Comparison of ENCODE assay signal across 1 cellular context in the genomic region with DNA sequence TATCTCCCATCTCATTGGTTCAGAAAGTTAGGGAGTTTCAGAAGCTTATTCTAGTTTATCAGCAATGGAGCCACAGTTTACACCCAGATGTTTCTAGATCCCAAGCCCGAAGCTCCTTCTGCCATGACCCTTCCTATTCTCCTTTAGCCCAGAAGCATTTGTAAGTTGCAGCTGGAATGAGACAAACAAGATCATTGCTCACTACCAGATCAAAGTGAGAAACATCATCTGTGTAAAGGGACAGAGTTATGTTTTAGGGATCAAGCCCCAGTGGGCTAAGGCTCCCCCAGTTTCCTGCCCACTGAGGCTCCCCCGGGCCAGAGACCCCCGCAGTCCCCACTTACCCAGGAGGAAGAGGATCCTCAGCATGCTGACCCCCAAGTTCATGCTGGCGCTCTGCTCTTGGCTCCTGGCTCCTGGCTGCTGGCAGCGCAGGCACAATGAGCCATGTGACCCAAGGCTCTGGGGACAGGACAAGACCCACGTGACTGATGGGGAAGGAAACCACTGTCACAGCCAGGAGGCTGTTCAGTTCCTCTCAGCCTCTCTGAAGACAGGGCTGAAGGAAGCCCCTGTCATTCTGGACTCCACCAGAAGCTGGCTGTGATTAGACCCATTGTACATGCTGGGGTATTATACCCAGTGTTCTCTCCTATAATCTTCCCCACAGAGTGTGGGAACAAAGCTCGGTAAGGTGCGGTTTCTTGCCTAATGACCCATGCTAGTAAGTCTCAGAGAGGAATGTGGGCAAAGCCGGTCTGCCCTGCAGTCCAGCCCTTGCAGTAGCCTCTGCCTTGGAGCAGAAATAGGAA.
TF ChIP-seq lines count a peak whose summit lies in the region.

A gene with protein sequence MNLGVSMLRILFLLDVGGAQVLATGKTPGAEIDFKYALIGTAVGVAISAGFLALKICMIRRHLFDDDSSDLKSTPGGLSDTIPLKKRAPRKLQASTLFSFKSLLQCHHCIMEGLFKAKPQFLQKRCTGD (minus strand): TSS at position 442 of the 812 bp plus-strand sequence. CDS start 55 bp downstream, at position 387.

TF ChIP-seq in K562, 482 proteins besides CTCF, POLR2A, EP300 and RAD21 (continued from another document and continues in another):
- TF ChIP-seq ZNF395 (CRISPR knock-in tag; IDR thresholded peaks at IDR 0.05) (no peak), GATAD2B (IDR thresholded peaks at IDR 0.05; ENCODE audit: borderline replicate concordance) (no peak), ZNF445 (CRISPR knock-in tag; IDR thresholded peaks at IDR 0.05; ENCODE audit: low read depth) (no peak), RBM14 (IDR thresholded peaks at IDR 0.05; ENCODE audit: borderline replicate concordance, insufficient read depth, low read depth, low read length) (no peak), BHLHE40 (IDR thresholded peaks at IDR 0.05; ENCODE audit: low read length) (peak; percentile 78), ZZZ3 (IDR thresholded peaks at IDR 0.05) (no peak), NUFIP1 (IDR thresholded peaks at IDR 0.05; ENCODE audit: partially characterized antibody) (no peak), NCOR1 (IDR thresholded peaks at IDR 0.05) (no peak), SIN3A (IDR thresholded peaks at IDR 0.05; ENCODE audit: borderline replicate concordance in 2 of 2, control insufficient read depth in 1 of 2, low read depth in 2 of 2, low read length in 2 of 2) (no peak), ZKSCAN8 (CRISPR knock-in tag; IDR thresholded peaks at IDR 0.05) (no peak), ZNF175 (CRISPR knock-in tag; IDR thresholded peaks at IDR 0.05; ENCODE audit: low read depth) (peak; percentile 55; the same call in 1 of the 2 replicates), GTF2F1 (IDR thresholded peaks at IDR 0.05; ENCODE audit: low read depth, low read length) (no peak), SOX6 (IDR thresholded peaks at IDR 0.05) (no peak), BDP1 (IDR thresholded peaks at IDR 0.05; ENCODE audit: insufficient read depth, insufficient read length) (no peak), POLR3A (IDR thresholded peaks at IDR 0.05; ENCODE audit: borderline replicate concordance, extremely low read depth, insufficient read depth, insufficient read length) (no peak), ZBTB17 (CRISPR knock-in tag; IDR thresholded peaks at IDR 0.05) (peak; percentile 45; the same call in 1 of the 2 replicates), PHF20 (IDR thresholded peaks at IDR 0.05; ENCODE audit: partially characterized antibody) (no peak), ZNF561 (CRISPR knock-in tag; conservative IDR thresholded peaks at IDR 0.05) (no peak), RUNX1 (IDR thresholded peaks at IDR 0.05; ENCODE audit: low read depth) (no peak), FOXP1 (CRISPR knock-in tag; IDR thresholded peaks at IDR 0.05) (no peak; the same call in 1 of the 2 replicates), RAD51 (IDR thresholded peaks at IDR 0.05; ENCODE audit: borderline replicate concordance, low read depth) (peak; percentile 97), PHTF2 (CRISPR knock-in tag; IDR thresholded peaks at IDR 0.05) (no peak), PHB2 (IDR thresholded peaks at IDR 0.05; ENCODE audit: low read depth) (no peak), ILK (tag; IDR thresholded peaks at IDR 0.05; ENCODE audit: borderline replicate concordance, low read depth) (no peak), REST (CRISPR knock-in tag; IDR thresholded peaks at IDR 0.05; ENCODE audit: low read depth) (peak; percentile 29; the same call in 1 of the 2 replicates), MLX (CRISPR knock-in tag; conservative IDR thresholded peaks at IDR 0.05) (no peak), ZNF431 (CRISPR knock-in tag; IDR thresholded peaks at IDR 0.05) (no peak), HDAC6 (IDR thresholded peaks at IDR 0.05; ENCODE audit: low read depth, low read length) (no peak), ZNF75A (CRISPR knock-in tag; IDR thresholded peaks at IDR 0.05) (no peak), ZFP36 (IDR thresholded peaks at IDR 0.05; ENCODE audit: low read depth, low read length, partially characterized antibody) (peak; percentile 35), FOXJ3 (CRISPR knock-in tag; IDR thresholded peaks at IDR 0.05) (no peak), TAF1 (IDR thresholded peaks at IDR 0.05; ENCODE audit: control insufficient read depth, extremely low read depth, insufficient read depth, low read length, severe bottlenecking) (no peak), NCOA2 (IDR thresholded peaks at IDR 0.05; ENCODE audit: partially characterized antibody in 2 of 2) (no peak), LARP7 (IDR thresholded peaks at IDR 0.05) (no peak), ZNF584 (CRISPR knock-in tag; IDR thresholded peaks at IDR 0.05; ENCODE audit: low read depth) (no peak), CAMTA2 (CRISPR knock-in tag; conservative IDR thresholded peaks at IDR 0.05) (no peak), ZBTB49 (CRISPR knock-in tag; IDR thresholded peaks at IDR 0.05; ENCODE audit: borderline replicate concordance) (no peak)
- TF ChIP-seq, protein P1, sequence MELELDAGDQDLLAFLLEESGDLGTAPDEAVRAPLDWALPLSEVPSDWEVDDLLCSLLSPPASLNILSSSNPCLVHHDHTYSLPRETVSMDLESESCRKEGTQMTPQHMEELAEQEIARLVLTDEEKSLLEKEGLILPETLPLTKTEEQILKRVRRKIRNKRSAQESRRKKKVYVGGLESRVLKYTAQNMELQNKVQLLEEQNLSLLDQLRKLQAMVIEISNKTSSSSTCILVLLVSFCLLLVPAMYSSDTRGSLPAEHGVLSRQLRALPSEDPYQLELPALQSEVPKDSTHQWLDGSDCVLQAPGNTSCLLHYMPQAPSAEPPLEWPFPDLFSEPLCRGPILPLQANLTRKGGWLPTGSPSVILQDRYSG (tag; conservative IDR thresholded peaks at IDR 0.05; ENCODE audit: low read depth): 0 out of 2 replicates have a peak, but pooled peaks have one; percentile 45
- TF ChIP-seq, protein P2, sequence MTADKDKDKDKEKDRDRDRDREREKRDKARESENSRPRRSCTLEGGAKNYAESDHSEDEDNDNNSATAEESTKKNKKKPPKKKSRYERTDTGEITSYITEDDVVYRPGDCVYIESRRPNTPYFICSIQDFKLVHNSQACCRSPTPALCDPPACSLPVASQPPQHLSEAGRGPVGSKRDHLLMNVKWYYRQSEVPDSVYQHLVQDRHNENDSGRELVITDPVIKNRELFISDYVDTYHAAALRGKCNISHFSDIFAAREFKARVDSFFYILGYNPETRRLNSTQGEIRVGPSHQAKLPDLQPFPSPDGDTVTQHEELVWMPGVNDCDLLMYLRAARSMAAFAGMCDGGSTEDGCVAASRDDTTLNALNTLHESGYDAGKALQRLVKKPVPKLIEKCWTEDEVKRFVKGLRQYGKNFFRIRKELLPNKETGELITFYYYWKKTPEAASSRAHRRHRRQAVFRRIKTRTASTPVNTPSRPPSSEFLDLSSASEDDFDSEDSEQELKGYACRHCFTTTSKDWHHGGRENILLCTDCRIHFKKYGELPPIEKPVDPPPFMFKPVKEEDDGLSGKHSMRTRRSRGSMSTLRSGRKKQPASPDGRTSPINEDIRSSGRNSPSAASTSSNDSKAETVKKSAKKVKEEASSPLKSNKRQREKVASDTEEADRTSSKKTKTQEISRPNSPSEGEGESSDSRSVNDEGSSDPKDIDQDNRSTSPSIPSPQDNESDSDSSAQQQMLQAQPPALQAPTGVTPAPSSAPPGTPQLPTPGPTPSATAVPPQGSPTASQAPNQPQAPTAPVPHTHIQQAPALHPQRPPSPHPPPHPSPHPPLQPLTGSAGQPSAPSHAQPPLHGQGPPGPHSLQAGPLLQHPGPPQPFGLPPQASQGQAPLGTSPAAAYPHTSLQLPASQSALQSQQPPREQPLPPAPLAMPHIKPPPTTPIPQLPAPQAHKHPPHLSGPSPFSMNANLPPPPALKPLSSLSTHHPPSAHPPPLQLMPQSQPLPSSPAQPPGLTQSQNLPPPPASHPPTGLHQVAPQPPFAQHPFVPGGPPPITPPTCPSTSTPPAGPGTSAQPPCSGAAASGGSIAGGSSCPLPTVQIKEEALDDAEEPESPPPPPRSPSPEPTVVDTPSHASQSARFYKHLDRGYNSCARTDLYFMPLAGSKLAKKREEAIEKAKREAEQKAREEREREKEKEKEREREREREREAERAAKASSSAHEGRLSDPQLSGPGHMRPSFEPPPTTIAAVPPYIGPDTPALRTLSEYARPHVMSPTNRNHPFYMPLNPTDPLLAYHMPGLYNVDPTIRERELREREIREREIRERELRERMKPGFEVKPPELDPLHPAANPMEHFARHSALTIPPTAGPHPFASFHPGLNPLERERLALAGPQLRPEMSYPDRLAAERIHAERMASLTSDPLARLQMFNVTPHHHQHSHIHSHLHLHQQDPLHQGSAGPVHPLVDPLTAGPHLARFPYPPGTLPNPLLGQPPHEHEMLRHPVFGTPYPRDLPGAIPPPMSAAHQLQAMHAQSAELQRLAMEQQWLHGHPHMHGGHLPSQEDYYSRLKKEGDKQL (CRISPR knock-in tag; IDR thresholded peaks at IDR 0.05; ENCODE audit: borderline replicate concordance): no peak
- TF ChIP-seq, protein P3, sequence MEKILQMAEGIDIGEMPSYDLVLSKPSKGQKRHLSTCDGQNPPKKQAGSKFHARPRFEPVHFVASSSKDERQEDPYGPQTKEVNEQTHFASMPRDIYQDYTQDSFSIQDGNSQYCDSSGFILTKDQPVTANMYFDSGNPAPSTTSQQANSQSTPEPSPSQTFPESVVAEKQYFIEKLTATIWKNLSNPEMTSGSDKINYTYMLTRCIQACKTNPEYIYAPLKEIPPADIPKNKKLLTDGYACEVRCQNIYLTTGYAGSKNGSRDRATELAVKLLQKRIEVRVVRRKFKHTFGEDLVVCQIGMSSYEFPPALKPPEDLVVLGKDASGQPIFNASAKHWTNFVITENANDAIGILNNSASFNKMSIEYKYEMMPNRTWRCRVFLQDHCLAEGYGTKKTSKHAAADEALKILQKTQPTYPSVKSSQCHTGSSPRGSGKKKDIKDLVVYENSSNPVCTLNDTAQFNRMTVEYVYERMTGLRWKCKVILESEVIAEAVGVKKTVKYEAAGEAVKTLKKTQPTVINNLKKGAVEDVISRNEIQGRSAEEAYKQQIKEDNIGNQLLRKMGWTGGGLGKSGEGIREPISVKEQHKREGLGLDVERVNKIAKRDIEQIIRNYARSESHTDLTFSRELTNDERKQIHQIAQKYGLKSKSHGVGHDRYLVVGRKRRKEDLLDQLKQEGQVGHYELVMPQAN (IDR thresholded peaks at IDR 0.05; ENCODE audit: borderline replicate concordance): peak; percentile 70; the same call in 1 of the 2 replicates
- TF ChIP-seq, protein P4, sequence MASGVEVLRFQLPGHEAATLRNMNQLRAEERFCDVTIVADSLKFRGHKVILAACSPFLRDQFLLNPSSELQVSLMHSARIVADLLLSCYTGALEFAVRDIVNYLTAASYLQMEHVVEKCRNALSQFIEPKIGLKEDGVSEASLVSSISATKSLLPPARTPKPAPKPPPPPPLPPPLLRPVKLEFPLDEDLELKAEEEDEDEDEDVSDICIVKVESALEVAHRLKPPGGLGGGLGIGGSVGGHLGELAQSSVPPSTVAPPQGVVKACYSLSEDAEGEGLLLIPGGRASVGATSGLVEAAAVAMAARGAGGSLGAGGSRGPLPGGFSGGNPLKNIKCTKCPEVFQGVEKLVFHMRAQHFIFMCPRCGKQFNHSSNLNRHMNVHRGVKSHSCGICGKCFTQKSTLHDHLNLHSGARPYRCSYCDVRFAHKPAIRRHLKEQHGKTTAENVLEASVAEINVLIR (CRISPR knock-in tag; IDR thresholded peaks at IDR 0.05): no peak
